ENCODE assay signal across 1 cellular context in genomic region chrX:2692221-2693122, GRCh38.
TF ChIP-seq lines count a peak whose summit lies in the region.

No MANE protein-coding gene starts in this region.

TF ChIP-seq in HEK293, 187 proteins besides CTCF, POLR2A, EP300 and RAD21 (continued from another document):
- TF ChIP-seq ZNF280C (tag by site-specific recombination; IDR thresholded peaks at IDR 0.05) (no peak), ZNF174 (tag by site-specific recombination; IDR thresholded peaks at IDR 0.05) (no peak)
